ENCODE assay signal across 1 cellular context in the genomic region with DNA sequence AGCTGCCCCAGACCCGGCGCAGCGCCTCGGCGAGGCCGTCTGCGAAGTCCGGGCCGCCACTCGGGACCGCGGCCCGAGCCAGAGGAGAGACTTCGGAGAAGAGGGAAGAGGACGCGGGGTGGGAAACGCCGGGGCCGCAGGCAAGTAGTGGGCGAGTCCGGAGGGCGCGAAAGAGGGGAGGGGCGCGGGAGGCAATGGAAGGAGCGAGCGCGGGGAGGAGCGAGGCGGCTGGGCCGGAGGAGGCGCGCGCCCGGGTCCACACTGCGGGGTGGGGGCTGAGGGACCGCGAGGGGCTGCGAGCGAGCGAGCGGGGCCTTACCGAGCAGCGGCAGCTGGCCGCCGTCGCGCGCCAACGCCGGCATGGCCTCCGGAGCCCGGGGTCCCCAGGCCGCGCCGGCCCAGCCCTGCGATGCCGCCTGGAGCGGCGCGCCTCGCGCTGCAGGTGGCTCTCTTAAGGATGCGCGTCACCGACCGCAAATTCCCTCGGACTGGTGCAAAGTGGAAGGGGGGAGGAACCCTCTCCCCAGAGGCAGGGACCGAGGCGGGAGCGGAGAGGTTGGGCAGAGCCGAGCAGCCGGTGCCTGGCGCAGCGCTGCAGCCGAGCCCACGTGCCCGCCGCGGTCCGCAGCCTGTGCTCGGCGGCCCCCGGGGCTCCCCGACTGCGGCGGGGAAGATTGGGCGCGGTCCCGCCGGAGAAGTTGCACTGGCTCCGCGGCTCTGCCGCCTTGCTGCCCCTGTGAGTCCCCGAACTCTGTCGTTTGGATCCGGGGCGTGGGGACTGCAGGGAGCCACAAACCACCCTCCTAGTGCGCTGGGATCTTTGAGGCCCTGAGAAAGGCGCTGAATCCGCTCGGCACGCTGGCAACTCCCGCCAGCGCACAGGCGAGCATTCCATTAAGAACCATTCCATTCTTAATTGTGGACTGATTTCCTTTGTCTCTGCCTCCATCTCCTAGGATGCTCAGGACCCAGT.
TF ChIP-seq lines count a peak whose summit lies in the region.

A gene (minus strand): TSS at position 428 of the 973 bp plus-strand sequence. CDS start 66 bp downstream, at position 362.

TF ChIP-seq in WTC11, 78 proteins besides CTCF, POLR2A, EP300 and RAD21 (continued from another document):
- TF ChIP-seq, protein P1, sequence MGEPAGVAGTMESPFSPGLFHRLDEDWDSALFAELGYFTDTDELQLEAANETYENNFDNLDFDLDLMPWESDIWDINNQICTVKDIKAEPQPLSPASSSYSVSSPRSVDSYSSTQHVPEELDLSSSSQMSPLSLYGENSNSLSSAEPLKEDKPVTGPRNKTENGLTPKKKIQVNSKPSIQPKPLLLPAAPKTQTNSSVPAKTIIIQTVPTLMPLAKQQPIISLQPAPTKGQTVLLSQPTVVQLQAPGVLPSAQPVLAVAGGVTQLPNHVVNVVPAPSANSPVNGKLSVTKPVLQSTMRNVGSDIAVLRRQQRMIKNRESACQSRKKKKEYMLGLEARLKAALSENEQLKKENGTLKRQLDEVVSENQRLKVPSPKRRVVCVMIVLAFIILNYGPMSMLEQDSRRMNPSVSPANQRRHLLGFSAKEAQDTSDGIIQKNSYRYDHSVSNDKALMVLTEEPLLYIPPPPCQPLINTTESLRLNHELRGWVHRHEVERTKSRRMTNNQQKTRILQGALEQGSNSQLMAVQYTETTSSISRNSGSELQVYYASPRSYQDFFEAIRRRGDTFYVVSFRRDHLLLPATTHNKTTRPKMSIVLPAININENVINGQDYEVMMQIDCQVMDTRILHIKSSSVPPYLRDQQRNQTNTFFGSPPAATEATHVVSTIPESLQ (CRISPR knock-in tag; IDR thresholded peaks at IDR 0.05): no peak
- TF ChIP-seq ATF1 (CRISPR knock-in tag; IDR thresholded peaks at IDR 0.05) (no peak), OVOL2 (CRISPR knock-in tag; IDR thresholded peaks at IDR 0.05; ENCODE audit: borderline replicate concordance) (no peak), ZNF416 (CRISPR knock-in tag; IDR thresholded peaks at IDR 0.05) (no peak), ZNF396 (CRISPR knock-in tag; IDR thresholded peaks at IDR 0.05; ENCODE audit: borderline replicate concordance) (no peak), EMX1 (CRISPR knock-in tag; IDR thresholded peaks at IDR 0.05) (no peak), GABPB1 (CRISPR knock-in tag; IDR thresholded peaks at IDR 0.05) (no peak), SP1 (CRISPR knock-in tag; conservative IDR thresholded peaks at IDR 0.05) (peak; percentile 56)
- TF ChIP-seq, protein P2, sequence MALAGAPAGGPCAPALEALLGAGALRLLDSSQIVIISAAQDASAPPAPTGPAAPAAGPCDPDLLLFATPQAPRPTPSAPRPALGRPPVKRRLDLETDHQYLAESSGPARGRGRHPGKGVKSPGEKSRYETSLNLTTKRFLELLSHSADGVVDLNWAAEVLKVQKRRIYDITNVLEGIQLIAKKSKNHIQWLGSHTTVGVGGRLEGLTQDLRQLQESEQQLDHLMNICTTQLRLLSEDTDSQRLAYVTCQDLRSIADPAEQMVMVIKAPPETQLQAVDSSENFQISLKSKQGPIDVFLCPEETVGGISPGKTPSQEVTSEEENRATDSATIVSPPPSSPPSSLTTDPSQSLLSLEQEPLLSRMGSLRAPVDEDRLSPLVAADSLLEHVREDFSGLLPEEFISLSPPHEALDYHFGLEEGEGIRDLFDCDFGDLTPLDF (CRISPR knock-in tag; IDR thresholded peaks at IDR 0.05): peak; percentile 40; the same call in 1 of the 2 replicates
- TF ChIP-seq, protein P3, sequence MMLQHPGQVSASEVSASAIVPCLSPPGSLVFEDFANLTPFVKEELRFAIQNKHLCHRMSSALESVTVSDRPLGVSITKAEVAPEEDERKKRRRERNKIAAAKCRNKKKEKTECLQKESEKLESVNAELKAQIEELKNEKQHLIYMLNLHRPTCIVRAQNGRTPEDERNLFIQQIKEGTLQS (CRISPR knock-in tag; conservative IDR thresholded peaks at IDR 0.05): no peak
- TF ChIP-seq, protein P4, sequence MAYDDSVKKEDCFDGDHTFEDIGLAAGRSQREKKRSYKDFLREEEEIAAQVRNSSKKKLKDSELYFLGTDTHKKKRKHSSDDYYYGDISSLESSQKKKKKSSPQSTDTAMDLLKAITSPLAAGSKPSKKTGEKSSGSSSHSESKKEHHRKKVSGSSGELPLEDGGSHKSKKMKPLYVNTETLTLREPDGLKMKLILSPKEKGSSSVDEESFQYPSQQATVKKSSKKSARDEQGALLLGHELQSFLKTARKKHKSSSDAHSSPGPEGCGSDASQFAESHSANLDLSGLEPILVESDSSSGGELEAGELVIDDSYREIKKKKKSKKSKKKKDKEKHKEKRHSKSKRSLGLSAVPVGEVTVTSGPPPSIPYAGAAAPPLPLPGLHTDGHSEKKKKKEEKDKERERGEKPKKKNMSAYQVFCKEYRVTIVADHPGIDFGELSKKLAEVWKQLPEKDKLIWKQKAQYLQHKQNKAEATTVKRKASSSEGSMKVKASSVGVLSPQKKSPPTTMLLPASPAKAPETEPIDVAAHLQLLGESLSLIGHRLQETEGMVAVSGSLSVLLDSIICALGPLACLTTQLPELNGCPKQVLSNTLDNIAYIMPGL (CRISPR knock-in tag; IDR thresholded peaks at IDR 0.05): peak; percentile 70; the same call in 1 of the 2 replicates
- TF ChIP-seq, protein P5, sequence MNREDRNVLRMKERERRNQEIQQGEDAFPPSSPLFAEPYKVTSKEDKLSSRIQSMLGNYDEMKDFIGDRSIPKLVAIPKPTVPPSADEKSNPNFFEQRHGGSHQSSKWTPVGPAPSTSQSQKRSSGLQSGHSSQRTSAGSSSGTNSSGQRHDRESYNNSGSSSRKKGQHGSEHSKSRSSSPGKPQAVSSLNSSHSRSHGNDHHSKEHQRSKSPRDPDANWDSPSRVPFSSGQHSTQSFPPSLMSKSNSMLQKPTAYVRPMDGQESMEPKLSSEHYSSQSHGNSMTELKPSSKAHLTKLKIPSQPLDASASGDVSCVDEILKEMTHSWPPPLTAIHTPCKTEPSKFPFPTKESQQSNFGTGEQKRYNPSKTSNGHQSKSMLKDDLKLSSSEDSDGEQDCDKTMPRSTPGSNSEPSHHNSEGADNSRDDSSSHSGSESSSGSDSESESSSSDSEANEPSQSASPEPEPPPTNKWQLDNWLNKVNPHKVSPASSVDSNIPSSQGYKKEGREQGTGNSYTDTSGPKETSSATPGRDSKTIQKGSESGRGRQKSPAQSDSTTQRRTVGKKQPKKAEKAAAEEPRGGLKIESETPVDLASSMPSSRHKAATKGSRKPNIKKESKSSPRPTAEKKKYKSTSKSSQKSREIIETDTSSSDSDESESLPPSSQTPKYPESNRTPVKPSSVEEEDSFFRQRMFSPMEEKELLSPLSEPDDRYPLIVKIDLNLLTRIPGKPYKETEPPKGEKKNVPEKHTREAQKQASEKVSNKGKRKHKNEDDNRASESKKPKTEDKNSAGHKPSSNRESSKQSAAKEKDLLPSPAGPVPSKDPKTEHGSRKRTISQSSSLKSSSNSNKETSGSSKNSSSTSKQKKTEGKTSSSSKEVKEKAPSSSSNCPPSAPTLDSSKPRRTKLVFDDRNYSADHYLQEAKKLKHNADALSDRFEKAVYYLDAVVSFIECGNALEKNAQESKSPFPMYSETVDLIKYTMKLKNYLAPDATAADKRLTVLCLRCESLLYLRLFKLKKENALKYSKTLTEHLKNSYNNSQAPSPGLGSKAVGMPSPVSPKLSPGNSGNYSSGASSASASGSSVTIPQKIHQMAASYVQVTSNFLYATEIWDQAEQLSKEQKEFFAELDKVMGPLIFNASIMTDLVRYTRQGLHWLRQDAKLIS (CRISPR knock-in tag; IDR thresholded peaks at IDR 0.05; ENCODE audit: borderline replicate concordance): 0 out of 2 replicates have a peak, but pooled peaks have one; percentile 52
